Comparison of ENCODE assay signal across 13 cellular contexts in the genomic region with DNA sequence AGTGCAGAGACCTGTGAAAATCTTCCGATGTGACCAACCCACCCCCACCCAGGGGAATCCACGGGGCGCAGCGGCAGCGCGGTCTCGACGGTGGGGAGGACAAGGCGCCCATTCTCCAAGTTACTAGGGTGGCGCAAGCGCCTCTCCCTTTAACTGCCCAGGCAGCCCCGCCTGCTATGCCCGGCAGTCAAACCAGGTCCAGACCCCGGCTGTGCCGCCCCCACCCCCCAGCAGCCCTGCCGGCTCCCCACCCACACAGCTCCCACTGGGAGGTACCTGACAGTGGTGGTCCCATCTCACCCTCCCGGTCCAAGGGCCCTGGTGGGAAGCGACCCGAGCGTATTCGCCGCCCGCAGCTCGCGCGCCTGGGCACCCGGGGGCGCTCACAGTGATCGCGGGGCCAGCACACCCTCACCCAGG. TPM values are rescaled to one million over a fixed set of nuclear protein-coding genes. Genes with fewer than 3 reads are reported as not detected.
DNase-seq lines count a peak whose midpoint lies in the region; ATAC-seq, FAIRE-seq and TF ChIP-seq lines count a peak whose summit lies in the region.
"Had no signal": no experiment of that assay in that cellular context is flagged by ENCODE, and none has a peak within 500 bp of the region (broad histone marks: within the 10 kb centered on the region; RNA-seq: fewer than 3 reads in every experiment).

No MANE protein-coding gene starts in this region.

- no peaks in the 10 kb centered on the region for H3K36me3 ChIP-seq in colonic mucosa
- H3K36me3 ChIP-seq in vagina: no peaks in the 10 kb centered on the region
- H3K36me3 ChIP-seq: ovary had no signal

- H3K4me1 Mint-ChIP-seq in Calu3 (ENCODE audit: low read depth, unreplicated experiment): peaks cover 16% of the 10 kb centered on the region
- H3K4me1 Mint-ChIP-seq in mesothelial cell of epicardium: peaks cover 15% of the 10 kb centered on the region

- DNase-seq in A549 (ENCODE audit: low read depth in 1 of 2, low spot score in 1 of 2) (no peak), Calu3 (no peak), colonic mucosa (peak; percentile 67), mesothelial cell of epicardium (ENCODE audit: low spot score in 2 of 2, unreplicated experiment in 2 of 2) (no peak), vagina (ENCODE audit: extremely low spot score in 2 of 2) (no peak)
- DNase-seq: NCI-H1694, ovary had no signal

- intact Hi-C loops in Calu3 (cut with micrococcal nuclease; ENCODE audit: unreplicated experiment) (loop anchor here (5.0 kb wide), 1 partner anchor 548 kb away; a partner anchor contains a TSS), colonic mucosa (cut with DNase I) (no loop called here), vagina (cut with DNase I) (no loop called here)

- TF ChIP-seq CTCF in A549 (IDR thresholded peaks at IDR 0.05) (no peak), Calu3 (IDR thresholded peaks at IDR 0.05; ENCODE audit: unreplicated experiment) (no peak), colonic mucosa (IDR thresholded peaks at IDR 0.05) (no peak), mesothelial cell of epicardium (IDR thresholded peaks at IDR 0.05; ENCODE audit: unreplicated experiment) (no peak), vagina (IDR thresholded peaks at IDR 0.05) (no peak)

- H3K4me3 ChIP-seq in A549 (peak overlapping the region; percentile 72; the same call in 2 of the 3 replicates), colonic mucosa (peak overlapping the region; percentile 48), vagina (peak overlapping the region in 1 of 2 donors; percentile 50)
- H3K4me3 ChIP-seq: GM12878, ovary had no signal

- H3K27ac ChIP-seq in A549 (no peak overlapping the region), colonic mucosa (peak overlapping the region; percentile 27), vagina (no peak overlapping the region)
- H3K27ac ChIP-seq: ovary had no signal

- H3K4me2 ChIP-seq in A549: peak overlapping the region; percentile 100

- H3K4me1 ChIP-seq in A549 (peaks cover 6% of the 10 kb centered on the region), colonic mucosa (peaks cover 33% of the 10 kb centered on the region), vagina (peaks cover 17% of the 10 kb centered on the region)

- no peak for FAIRE-seq in A549 (lab: Jason Lieb, UNC)
- FAIRE-seq: GM12878 had no signal

- H3K27ac Mint-ChIP-seq in Calu3 (ENCODE audit: unreplicated experiment) (no peak overlapping the region), mesothelial cell of epicardium (no peak overlapping the region)
- H3K27ac Mint-ChIP-seq: T-helper 1 cell treated with Interleukin-12 subunit alpha and Interleukin-12 subunit beta and Interleukin-4 antibody, amounts not matched to agents 30 μg/mL and 1 μg/mL, for 36 hours had no signal

- H3K9ac ChIP-seq in colonic mucosa (ENCODE audit: low read depth in 2 of 2, low read length in 2 of 2): peak overlapping the region; percentile 31 to 71

- TF ChIP-seq POLR2A in A549 (IDR thresholded peaks at IDR 0.05; ENCODE audit: low read length) (no peak), vagina (IDR thresholded peaks at IDR 0.05) (no peak)

- no TSS peak for BruUV-seq in Calu3 (replicated peaks; lab: Mats Ljungman, UMichigan)

- H3K4me3 Mint-ChIP-seq in Calu3 (ENCODE audit: low read depth, unreplicated experiment) (peak overlapping the region; percentile 76), mesothelial cell of epicardium (peak overlapping the region; percentile 42)

- peaks cover 17% of the 10 kb centered on the region for H3K9me3 ChIP-seq in A549
- no peaks in the 10 kb centered on the region for H3K9me3 ChIP-seq in colonic mucosa
- H3K9me3 ChIP-seq in vagina: no peaks in the 10 kb centered on the region
- H3K9me3 ChIP-seq: ovary had no signal

- CTCF ChIA-PET in A549 (lab: Yijun Ruan, JAX) (interaction anchor here (1.0 to 4.2 kb wide), 5 partner anchors 23 to 138 kb away, joined by 3 to 16 read pairs (median 4); no protein-coding TSS in a partner anchor), Calu3 (lab: Charles Lee) (no interaction called here)

- ATAC-seq in A549: peak in 1 of 2 experiments; percentile 11; a peak in 2 of 6 replicates
- no peak for ATAC-seq in HG03571 (IDR thresholded peaks at IDR 0.05; ENCODE audit: unreplicated experiment)
- no peak for ATAC-seq in HG02870 (IDR thresholded peaks at IDR 0.05; ENCODE audit: unreplicated experiment)
- no peak for ATAC-seq in GM18861 (IDR thresholded peaks at IDR 0.05; ENCODE audit: unreplicated experiment)

- H3K36me3 Mint-ChIP-seq in Calu3 (ENCODE audit: insufficient read depth, unreplicated experiment) (peaks cover 11% of the 10 kb centered on the region), mesothelial cell of epicardium (no peaks in the 10 kb centered on the region)

- H3K9me3 Mint-ChIP-seq in Calu3 (ENCODE audit: low read depth, unreplicated experiment) (no peaks in the 10 kb centered on the region), mesothelial cell of epicardium (peaks cover 1% of the 10 kb centered on the region)
- H3K9me3 Mint-ChIP-seq: T-helper 1 cell treated with Interleukin-12 subunit alpha and Interleukin-12 subunit beta and Interleukin-4 antibody, amounts not matched to agents 30 μg/mL and 1 μg/mL, for 36 hours had no signal

- H3K27me3 ChIP-seq in colonic mucosa: no peaks in the 10 kb centered on the region
- H3K27me3 ChIP-seq in vagina: peaks cover 8% of the 10 kb centered on the region

- no peak for TF ChIP-seq RAD21 in A549 (conservative IDR thresholded peaks at IDR 0.05 in 1 of 2, IDR thresholded peaks at IDR 0.05 in 1 of 2)

- TF ChIP-seq EP300 in A549 (IDR thresholded peaks at IDR 0.05): no peak

- WGBS in A549 (ENCODE audit: missing lambda C conversion rate): 19% methylated on average over 10 of the region's 30 CpGs

- POLR2A ChIA-PET in A549 (lab: Yijun Ruan, JAX): no interaction called here

- H3K27me3 Mint-ChIP-seq in Calu3 (ENCODE audit: unreplicated experiment): peaks cover 51% of the 10 kb centered on the region
- H3K27me3 Mint-ChIP-seq in mesothelial cell of epicardium (ENCODE audit: low read depth): peaks cover 87% of the 10 kb centered on the region

TF ChIP-seq in A549, 52 proteins besides CTCF, POLR2A, EP300 and RAD21 (continues in another document):
- TF ChIP-seq, protein P1, sequence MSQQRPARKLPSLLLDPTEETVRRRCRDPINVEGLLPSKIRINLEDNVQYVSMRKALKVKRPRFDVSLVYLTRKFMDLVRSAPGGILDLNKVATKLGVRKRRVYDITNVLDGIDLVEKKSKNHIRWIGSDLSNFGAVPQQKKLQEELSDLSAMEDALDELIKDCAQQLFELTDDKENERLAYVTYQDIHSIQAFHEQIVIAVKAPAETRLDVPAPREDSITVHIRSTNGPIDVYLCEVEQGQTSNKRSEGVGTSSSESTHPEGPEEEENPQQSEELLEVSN (IDR thresholded peaks at IDR 0.05; ENCODE audit: borderline replicate concordance, low read depth): no peak
- TF ChIP-seq, protein P2, sequence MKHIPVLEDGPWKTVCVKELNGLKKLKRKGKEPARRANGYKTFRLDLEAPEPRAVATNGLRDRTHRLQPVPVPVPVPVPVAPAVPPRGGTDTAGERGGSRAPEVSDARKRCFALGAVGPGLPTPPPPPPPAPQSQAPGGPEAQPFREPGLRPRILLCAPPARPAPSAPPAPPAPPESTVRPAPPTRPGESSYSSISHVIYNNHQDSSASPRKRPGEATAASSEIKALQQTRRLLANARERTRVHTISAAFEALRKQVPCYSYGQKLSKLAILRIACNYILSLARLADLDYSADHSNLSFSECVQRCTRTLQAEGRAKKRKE (CRISPR knock-in tag; IDR thresholded peaks at IDR 0.05; ENCODE audit: low read depth): no peak
- TF ChIP-seq, protein P3, sequence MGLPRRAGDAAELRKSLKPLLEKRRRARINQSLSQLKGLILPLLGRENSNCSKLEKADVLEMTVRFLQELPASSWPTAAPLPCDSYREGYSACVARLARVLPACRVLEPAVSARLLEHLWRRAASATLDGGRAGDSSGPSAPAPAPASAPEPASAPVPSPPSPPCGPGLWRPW (IDR thresholded peaks at IDR 0.05): no peak
- TF ChIP-seq FOSB (CRISPR knock-in tag; IDR thresholded peaks at IDR 0.05): no peak
- no peak for TF ChIP-seq RARB (CRISPR knock-in tag; IDR thresholded peaks at IDR 0.05)
- no peak for TF ChIP-seq HEYL (CRISPR knock-in tag; IDR thresholded peaks at IDR 0.05)
- TF ChIP-seq MAFK (IDR thresholded peaks at IDR 0.05; ENCODE audit: partially characterized antibody): no peak
- TF ChIP-seq ZC3H11A (IDR thresholded peaks at IDR 0.05): no peak
- TF ChIP-seq MYC (IDR thresholded peaks at IDR 0.05; ENCODE audit: borderline replicate concordance, low read length): no peak
- TF ChIP-seq FOSL2 (IDR thresholded peaks at IDR 0.05): no peak
- no peak for TF ChIP-seq FOSL2 (CRISPR knock-in tag; IDR thresholded peaks at IDR 0.05)
- TF ChIP-seq MAZ (IDR thresholded peaks at IDR 0.05; ENCODE audit: borderline replicate concordance, low read depth, low read length): no peak

RNA-seq across cellular contexts. Expression of a gene that starts 0.4 kb away (rescaled TPM):
- not detected in 2 replicates for polyA plus RNA-seq in A549 (2011; rRNA removed)
- not detected in 2 replicates for polyA plus RNA-seq in A549 (2012; cell fraction: cytosol; rRNA removed)
- 0.01 TPM in 1 of 2 replicates, not detected in the other for polyA plus RNA-seq in A549 (2012; cell fraction: nucleus; rRNA removed)
- polyA plus RNA-seq in A549 (2017; fragmentation: RNase III; extraction: RNeasy Plus Mini Kit Qiagen cat#74134 plus additional on column Dnase treatment): not detected in 3 replicates
- not detected in 2 replicates for polyA minus RNA-seq in A549 (2011; rRNA and poly(A)+ RNA removed)
- total RNA-seq in Calu3 (2022): not detected in 2 replicates
- total RNA-seq in colonic mucosa: 1 to 10 TPM; 1.3 to 1.9 TPM
- total RNA-seq in mesothelial cell of epicardium: 6.9 to 7.7 TPM (median 7.2 TPM) in 3 replicates
- total RNA-seq in vagina: not detected
- total RNA-seq: GM12878, kidney epithelial cell had no signal
- polyA plus RNA-seq: GM12878 had no signal

RNA-seq across cellular contexts. Expression of a gene that starts 0.9 kb away (rescaled TPM):
- 0.17 and 0.26 TPM in 2 replicates for polyA plus RNA-seq in A549 (2011; rRNA removed)
- 0.05 and 0.14 TPM in 2 replicates for polyA plus RNA-seq in A549 (2012; cell fraction: cytosol; rRNA removed)
- polyA plus RNA-seq in A549 (2012; cell fraction: nucleus; rRNA removed): 0.09 and 0.49 TPM in 2 replicates
- polyA plus RNA-seq in A549 (2017; fragmentation: RNase III; extraction: RNeasy Plus Mini Kit Qiagen cat#74134 plus additional on column Dnase treatment): 0.12 to 0.14 TPM (median 0.13 TPM) in 3 replicates
- 0.15 TPM in 1 of 2 replicates, not detected in the other for polyA minus RNA-seq in A549 (2011; rRNA and poly(A)+ RNA removed)
- total RNA-seq in Calu3 (2022): 7.4 and 9.2 TPM in 2 replicates
- total RNA-seq in colonic mucosa: 10 to 100 TPM; 51.4 to 55.8 TPM
- total RNA-seq in mesothelial cell of epicardium: 6.9 to 8.5 TPM (median 8.4 TPM) in 3 replicates
- total RNA-seq in vagina: 2.7 TPM

RNA-seq across cellular contexts. Expression of a gene that starts 43.3 kb away (rescaled TPM):
- polyA plus RNA-seq in A549 (2011; rRNA removed) (21.8 and 22.2 TPM in 2 replicates), A549 (2017; fragmentation: RNase III; extraction: RNeasy Plus Mini Kit Qiagen cat#74134 plus additional on column Dnase treatment) (45.1 to 45.8 TPM (median 45.5 TPM) in 3 replicates)
- polyA plus RNA-seq in A549 (2012; cell fraction: cytosol; rRNA removed): 52.7 and 64.5 TPM in 2 replicates
- 72.1 and 98.1 TPM in 2 replicates for polyA plus RNA-seq in A549 (2012; cell fraction: nucleus; rRNA removed)
- polyA minus RNA-seq in A549 (2011; rRNA and poly(A)+ RNA removed): 19.4 and 28.2 TPM in 2 replicates
- total RNA-seq in Calu3 (2022) (49.4 and 51.9 TPM in 2 replicates), colonic mucosa (10 to 100 TPM; 35.6 to 59.0 TPM), mesothelial cell of epicardium (79.3 to 84.7 TPM (median 82.2 TPM) in 3 replicates), vagina (37.6 TPM)
